In genomic region chr14:56219666-56220413, GRCh38 we compare ENCODE assay signal across 1 cellular context.
TF ChIP-seq lines count a peak whose summit lies in the region.

No MANE protein-coding gene starts in this region.

TF ChIP-seq in H1, 55 proteins besides CTCF, POLR2A, EP300 and RAD21 (continued from another document):
- TF ChIP-seq GTF2F1 (IDR thresholded peaks at IDR 0.05; ENCODE audit: borderline replicate concordance, low read depth, low read length) (no peak), POLR2AphosphoS5 (IDR thresholded peaks at IDR 0.05; ENCODE audit: low read depth, low read length) (no peak), HDAC6 (IDR thresholded peaks at IDR 0.05; ENCODE audit: low read depth, low read length) (no peak), RFX5 (IDR thresholded peaks at IDR 0.05; ENCODE audit: borderline replicate concordance, low read depth, low read length) (no peak), SP1 (IDR thresholded peaks at IDR 0.05; ENCODE audit: low read depth, low read length) (no peak), BRCA1 (IDR thresholded peaks at IDR 0.05; ENCODE audit: low read depth, low read length) (no peak), MAFK (IDR thresholded peaks at IDR 0.05; ENCODE audit: low read depth, low read length) (no peak), USF2 (IDR thresholded peaks at IDR 0.05; ENCODE audit: low read length) (no peak), BCL11A (IDR thresholded peaks at IDR 0.05; ENCODE audit: low read depth in 2 of 2, low read length in 2 of 2) (no peak), JUN (IDR thresholded peaks at IDR 0.05; ENCODE audit: low read depth, low read length) (no peak), SUZ12 (IDR thresholded peaks at IDR 0.05; ENCODE audit: low read length) (no peak), SIX5 (IDR thresholded peaks at IDR 0.05; ENCODE audit: low read depth, low read length) (no peak), GABPA (IDR thresholded peaks at IDR 0.05; ENCODE audit: borderline replicate concordance, insufficient read depth, low read length) (no peak), SP2 (IDR thresholded peaks at IDR 0.05; ENCODE audit: low read length) (no peak), RXRA (IDR thresholded peaks at IDR 0.05; ENCODE audit: insufficient read depth, low read depth, low read length) (no peak), CBX8 (IDR thresholded peaks at IDR 0.05; ENCODE audit: borderline replicate concordance, low read depth, low read length) (no peak), CREB1 (IDR thresholded peaks at IDR 0.05) (no peak)
